In genomic region chr9:117722108-117722761, GRCh38 we compare ENCODE assay signal across 2 cellular contexts.
TF ChIP-seq lines count a peak whose summit lies in the region.

No MANE protein-coding gene starts in this region.

TF ChIP-seq in liver, 16 proteins besides CTCF, POLR2A, EP300 and RAD21:
- TF ChIP-seq FOXA1 (IDR thresholded peaks at IDR 0.05) (no peak), REST (IDR thresholded peaks at IDR 0.05) (no peak), MAX (IDR thresholded peaks at IDR 0.05) (no peak), RXRA (IDR thresholded peaks at IDR 0.05) (no peak), YY1 (IDR thresholded peaks at IDR 0.05) (no peak), HNF4A (conservative IDR thresholded peaks at IDR 0.05) (no peak), HNF4G (IDR thresholded peaks at IDR 0.05) (no peak), EGR1 (IDR thresholded peaks at IDR 0.05; ENCODE audit: low read depth in 2 of 2) (no peak), ATF3 (IDR thresholded peaks at IDR 0.05) (no peak), JUND (IDR thresholded peaks at IDR 0.05) (no peak), NR2F2 (IDR thresholded peaks at IDR 0.05) (no peak), GABPA (IDR thresholded peaks at IDR 0.05 in 1 of 2, conservative IDR thresholded peaks at IDR 0.05 in 1 of 2) (no peak), FOXA2 (IDR thresholded peaks at IDR 0.05) (no peak), ZBTB33 (IDR thresholded peaks at IDR 0.05) (no peak), SP1 (IDR thresholded peaks at IDR 0.05) (no peak)

TF ChIP-seq in HepG2, 621 proteins besides CTCF, POLR2A, EP300 and RAD21:
- TF ChIP-seq SNAI1 (CRISPR knock-in tag; IDR thresholded peaks at IDR 0.05; ENCODE audit: borderline replicate concordance): no peak
- no peak for TF ChIP-seq BATF2 (CRISPR knock-in tag; IDR thresholded peaks at IDR 0.05)
- no peak for TF ChIP-seq DPF2 (CRISPR knock-in tag; IDR thresholded peaks at IDR 0.05; ENCODE audit: borderline replicate concordance, low read depth)
- no peak for TF ChIP-seq CENPT (CRISPR knock-in tag; IDR thresholded peaks at IDR 0.05; ENCODE audit: low read depth)
- no peak for TF ChIP-seq IKZF1 (IDR thresholded peaks at IDR 0.05)
- TF ChIP-seq NCOA1 (CRISPR knock-in tag; IDR thresholded peaks at IDR 0.05): no peak
- no peak for TF ChIP-seq SALL1 (CRISPR knock-in tag; IDR thresholded peaks at IDR 0.05)
- no peak for TF ChIP-seq ZBTB3 (CRISPR knock-in tag; IDR thresholded peaks at IDR 0.05; ENCODE audit: borderline replicate concordance, low read depth)
